1 cellular context compared by ENCODE assay signal in genomic region chr4:118282692-118283091, GRCh38.
TF ChIP-seq lines count a peak whose summit lies in the region.

No MANE protein-coding gene starts in this region.

TF ChIP-seq in GM23338, 12 proteins besides CTCF, POLR2A, EP300 and RAD21 (continued from another document):
- TF ChIP-seq, protein P1, sequence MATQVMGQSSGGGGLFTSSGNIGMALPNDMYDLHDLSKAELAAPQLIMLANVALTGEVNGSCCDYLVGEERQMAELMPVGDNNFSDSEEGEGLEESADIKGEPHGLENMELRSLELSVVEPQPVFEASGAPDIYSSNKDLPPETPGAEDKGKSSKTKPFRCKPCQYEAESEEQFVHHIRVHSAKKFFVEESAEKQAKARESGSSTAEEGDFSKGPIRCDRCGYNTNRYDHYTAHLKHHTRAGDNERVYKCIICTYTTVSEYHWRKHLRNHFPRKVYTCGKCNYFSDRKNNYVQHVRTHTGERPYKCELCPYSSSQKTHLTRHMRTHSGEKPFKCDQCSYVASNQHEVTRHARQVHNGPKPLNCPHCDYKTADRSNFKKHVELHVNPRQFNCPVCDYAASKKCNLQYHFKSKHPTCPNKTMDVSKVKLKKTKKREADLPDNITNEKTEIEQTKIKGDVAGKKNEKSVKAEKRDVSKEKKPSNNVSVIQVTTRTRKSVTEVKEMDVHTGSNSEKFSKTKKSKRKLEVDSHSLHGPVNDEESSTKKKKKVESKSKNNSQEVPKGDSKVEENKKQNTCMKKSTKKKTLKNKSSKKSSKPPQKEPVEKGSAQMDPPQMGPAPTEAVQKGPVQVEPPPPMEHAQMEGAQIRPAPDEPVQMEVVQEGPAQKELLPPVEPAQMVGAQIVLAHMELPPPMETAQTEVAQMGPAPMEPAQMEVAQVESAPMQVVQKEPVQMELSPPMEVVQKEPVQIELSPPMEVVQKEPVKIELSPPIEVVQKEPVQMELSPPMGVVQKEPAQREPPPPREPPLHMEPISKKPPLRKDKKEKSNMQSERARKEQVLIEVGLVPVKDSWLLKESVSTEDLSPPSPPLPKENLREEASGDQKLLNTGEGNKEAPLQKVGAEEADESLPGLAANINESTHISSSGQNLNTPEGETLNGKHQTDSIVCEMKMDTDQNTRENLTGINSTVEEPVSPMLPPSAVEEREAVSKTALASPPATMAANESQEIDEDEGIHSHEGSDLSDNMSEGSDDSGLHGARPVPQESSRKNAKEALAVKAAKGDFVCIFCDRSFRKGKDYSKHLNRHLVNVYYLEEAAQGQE (IDR thresholded peaks at IDR 0.05; ENCODE audit: unreplicated experiment) = no peak
- TF ChIP-seq ZNF462 (CRISPR knock-in tag; IDR thresholded peaks at IDR 0.05) (no peak), EZH2phosphoT487 (IDR thresholded peaks at IDR 0.05; ENCODE audit: unreplicated experiment) (no peak)
